ENCODE assay signal across 4 cellular contexts in genomic region chr11:20991471-20991870, GRCh38.
"Had no signal": no experiment of that assay in that cellular context is flagged by ENCODE, and none has a peak within 500 bp of the region (broad histone marks: within the 10 kb centered on the region; RNA-seq: fewer than 3 reads in every experiment).

No MANE protein-coding gene starts in this region.

- H3K4me3 ChIP-seq: GM23338 had no signal

- DNase-seq: H9, HCEC 1CT, IMR-90 had no signal
